1 cellular context compared by ENCODE assay signal in the genomic region with DNA sequence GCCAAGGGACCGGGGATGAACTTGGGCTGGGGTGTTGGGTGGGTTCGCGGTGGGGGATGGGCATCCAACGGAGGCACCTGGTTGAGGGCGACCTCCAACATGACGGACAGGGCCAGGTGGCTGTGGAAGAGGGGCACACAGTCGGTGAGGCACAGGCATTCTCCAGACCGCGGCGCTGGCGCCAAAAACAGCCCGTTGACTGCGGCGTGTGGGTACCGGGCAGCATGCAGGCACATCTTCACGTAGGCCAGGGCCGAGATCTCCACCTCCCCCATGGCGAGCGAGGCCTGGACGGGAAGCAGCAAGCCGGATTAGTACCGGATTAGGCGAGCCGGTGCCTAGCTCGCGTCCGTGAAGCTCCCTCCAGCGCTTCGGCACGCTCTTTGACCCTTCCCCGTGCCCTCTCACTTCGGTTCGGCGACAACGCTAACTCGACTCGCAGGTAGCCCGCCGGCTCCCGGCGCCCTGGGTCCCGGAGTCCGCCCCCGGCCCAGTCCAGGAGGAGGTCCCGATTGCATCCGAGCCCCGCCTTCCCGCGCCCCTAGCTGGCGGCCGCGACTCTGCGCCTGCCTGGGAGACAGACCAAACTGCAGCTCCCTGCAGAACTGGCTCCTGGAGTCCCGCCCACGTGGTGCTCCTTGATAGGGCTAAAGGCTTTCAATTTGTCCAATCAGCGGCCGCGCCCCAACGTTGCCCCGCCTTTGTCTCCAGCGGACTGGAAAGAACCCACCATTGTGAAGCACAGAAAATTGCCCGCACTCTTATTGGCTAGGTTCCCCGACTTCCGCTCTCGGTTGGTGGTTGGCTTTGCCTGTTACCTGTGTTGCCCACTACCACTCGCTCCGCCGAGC.
A peak's percentile ranks its signal among the peaks of the same experiment; 100 is the strongest.
TF ChIP-seq lines count a peak whose summit lies in the region.

A gene with protein sequence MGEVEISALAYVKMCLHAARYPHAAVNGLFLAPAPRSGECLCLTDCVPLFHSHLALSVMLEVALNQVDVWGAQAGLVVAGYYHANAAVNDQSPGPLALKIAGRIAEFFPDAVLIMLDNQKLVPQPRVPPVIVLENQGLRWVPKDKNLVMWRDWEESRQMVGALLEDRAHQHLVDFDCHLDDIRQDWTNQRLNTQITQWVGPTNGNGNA (minus strand): TSS at position 562 of the 851 bp plus-strand sequence. CDS start 287 bp downstream, at position 275.

TF ChIP-seq in WTC11, 78 proteins besides CTCF, POLR2A, EP300 and RAD21 (continued from another document and continues in another):
- no peak for TF ChIP-seq ZNF532 (CRISPR knock-in tag; IDR thresholded peaks at IDR 0.05; ENCODE audit: borderline replicate concordance)
- TF ChIP-seq TP53 (CRISPR knock-in tag; IDR thresholded peaks at IDR 0.05), result peak; percentile 27; the same call in 1 of the 2 replicates
- TF ChIP-seq, protein P1, sequence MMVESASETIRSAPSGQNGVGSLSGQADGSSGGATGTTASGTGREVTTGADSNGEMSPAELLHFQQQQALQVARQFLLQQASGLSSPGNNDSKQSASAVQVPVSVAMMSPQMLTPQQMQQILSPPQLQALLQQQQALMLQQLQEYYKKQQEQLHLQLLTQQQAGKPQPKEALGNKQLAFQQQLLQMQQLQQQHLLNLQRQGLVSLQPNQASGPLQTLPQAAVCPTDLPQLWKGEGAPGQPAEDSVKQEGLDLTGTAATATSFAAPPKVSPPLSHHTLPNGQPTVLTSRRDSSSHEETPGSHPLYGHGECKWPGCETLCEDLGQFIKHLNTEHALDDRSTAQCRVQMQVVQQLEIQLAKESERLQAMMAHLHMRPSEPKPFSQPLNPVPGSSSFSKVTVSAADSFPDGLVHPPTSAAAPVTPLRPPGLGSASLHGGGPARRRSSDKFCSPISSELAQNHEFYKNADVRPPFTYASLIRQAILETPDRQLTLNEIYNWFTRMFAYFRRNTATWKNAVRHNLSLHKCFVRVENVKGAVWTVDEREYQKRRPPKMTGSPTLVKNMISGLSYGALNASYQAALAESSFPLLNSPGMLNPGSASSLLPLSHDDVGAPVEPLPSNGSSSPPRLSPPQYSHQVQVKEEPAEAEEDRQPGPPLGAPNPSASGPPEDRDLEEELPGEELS (CRISPR knock-in tag; IDR thresholded peaks at IDR 0.05), result no peak; the same call in 1 of the 2 replicates
- TF ChIP-seq, protein P2, sequence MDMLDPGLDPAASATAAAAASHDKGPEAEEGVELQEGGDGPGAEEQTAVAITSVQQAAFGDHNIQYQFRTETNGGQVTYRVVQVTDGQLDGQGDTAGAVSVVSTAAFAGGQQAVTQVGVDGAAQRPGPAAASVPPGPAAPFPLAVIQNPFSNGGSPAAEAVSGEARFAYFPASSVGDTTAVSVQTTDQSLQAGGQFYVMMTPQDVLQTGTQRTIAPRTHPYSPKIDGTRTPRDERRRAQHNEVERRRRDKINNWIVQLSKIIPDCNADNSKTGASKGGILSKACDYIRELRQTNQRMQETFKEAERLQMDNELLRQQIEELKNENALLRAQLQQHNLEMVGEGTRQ (CRISPR knock-in tag; IDR thresholded peaks at IDR 0.05), result peak; percentile 89
- TF ChIP-seq ESRRA (CRISPR knock-in tag; IDR thresholded peaks at IDR 0.05; ENCODE audit: borderline replicate concordance), result 0 out of 2 replicates have a peak, but pooled peaks have one; percentile 39
- TF ChIP-seq ZNF423 (CRISPR knock-in tag; IDR thresholded peaks at IDR 0.05), result no peak
- 0 out of 2 replicates have a peak, but pooled peaks have one; percentile 34 for TF ChIP-seq ATF3 (CRISPR knock-in tag; conservative IDR thresholded peaks at IDR 0.05)
- TF ChIP-seq FOXJ3 (CRISPR knock-in tag; IDR thresholded peaks at IDR 0.05; ENCODE audit: borderline replicate concordance), result peak; percentile 16; the same call in 1 of the 2 replicates
- TF ChIP-seq, protein P3, sequence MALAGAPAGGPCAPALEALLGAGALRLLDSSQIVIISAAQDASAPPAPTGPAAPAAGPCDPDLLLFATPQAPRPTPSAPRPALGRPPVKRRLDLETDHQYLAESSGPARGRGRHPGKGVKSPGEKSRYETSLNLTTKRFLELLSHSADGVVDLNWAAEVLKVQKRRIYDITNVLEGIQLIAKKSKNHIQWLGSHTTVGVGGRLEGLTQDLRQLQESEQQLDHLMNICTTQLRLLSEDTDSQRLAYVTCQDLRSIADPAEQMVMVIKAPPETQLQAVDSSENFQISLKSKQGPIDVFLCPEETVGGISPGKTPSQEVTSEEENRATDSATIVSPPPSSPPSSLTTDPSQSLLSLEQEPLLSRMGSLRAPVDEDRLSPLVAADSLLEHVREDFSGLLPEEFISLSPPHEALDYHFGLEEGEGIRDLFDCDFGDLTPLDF (CRISPR knock-in tag; IDR thresholded peaks at IDR 0.05), result no peak
- no peak for TF ChIP-seq ZNF396 (CRISPR knock-in tag; IDR thresholded peaks at IDR 0.05; ENCODE audit: borderline replicate concordance)
- peak; percentile 93 for TF ChIP-seq ZNF281 (CRISPR knock-in tag; IDR thresholded peaks at IDR 0.05)
- TF ChIP-seq IRF2 (CRISPR knock-in tag; IDR thresholded peaks at IDR 0.05; ENCODE audit: borderline replicate concordance, low read depth), result peak; percentile 29; the same call in 1 of the 2 replicates
- TF ChIP-seq SMAD4 (CRISPR knock-in tag; IDR thresholded peaks at IDR 0.05), result no peak
- TF ChIP-seq NFE2L1 (CRISPR knock-in tag; IDR thresholded peaks at IDR 0.05), result peak; percentile 71
- TF ChIP-seq, protein P4, sequence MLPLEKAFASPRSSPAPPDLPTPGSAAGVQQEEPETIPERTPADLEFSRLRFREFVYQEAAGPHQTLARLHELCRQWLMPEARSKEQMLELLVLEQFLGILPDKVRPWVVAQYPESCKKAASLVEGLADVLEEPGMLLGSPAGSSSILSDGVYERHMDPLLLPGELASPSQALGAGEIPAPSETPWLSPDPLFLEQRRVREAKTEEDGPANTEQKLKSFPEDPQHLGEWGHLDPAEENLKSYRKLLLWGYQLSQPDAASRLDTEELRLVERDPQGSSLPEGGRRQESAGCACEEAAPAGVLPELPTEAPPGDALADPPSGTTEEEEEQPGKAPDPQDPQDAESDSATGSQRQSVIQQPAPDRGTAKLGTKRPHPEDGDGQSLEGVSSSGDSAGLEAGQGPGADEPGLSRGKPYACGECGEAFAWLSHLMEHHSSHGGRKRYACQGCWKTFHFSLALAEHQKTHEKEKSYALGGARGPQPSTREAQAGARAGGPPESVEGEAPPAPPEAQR (CRISPR knock-in tag; IDR thresholded peaks at IDR 0.05), result no peak
- TF ChIP-seq ZNF416 (CRISPR knock-in tag; IDR thresholded peaks at IDR 0.05), result 0 out of 2 replicates have a peak, but pooled peaks have one; percentile 31
- no peak for TF ChIP-seq ZNF671 (CRISPR knock-in tag; IDR thresholded peaks at IDR 0.05)
- TF ChIP-seq, protein P5, sequence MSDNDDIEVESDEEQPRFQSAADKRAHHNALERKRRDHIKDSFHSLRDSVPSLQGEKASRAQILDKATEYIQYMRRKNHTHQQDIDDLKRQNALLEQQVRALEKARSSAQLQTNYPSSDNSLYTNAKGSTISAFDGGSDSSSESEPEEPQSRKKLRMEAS (CRISPR knock-in tag; IDR thresholded peaks at IDR 0.05), result peak; percentile 73; the same call in 1 of the 2 replicates
- peak; percentile 11; the same call in 1 of the 2 replicates for TF ChIP-seq FOXK1 (CRISPR knock-in tag; IDR thresholded peaks at IDR 0.05)
- TF ChIP-seq, protein P6, sequence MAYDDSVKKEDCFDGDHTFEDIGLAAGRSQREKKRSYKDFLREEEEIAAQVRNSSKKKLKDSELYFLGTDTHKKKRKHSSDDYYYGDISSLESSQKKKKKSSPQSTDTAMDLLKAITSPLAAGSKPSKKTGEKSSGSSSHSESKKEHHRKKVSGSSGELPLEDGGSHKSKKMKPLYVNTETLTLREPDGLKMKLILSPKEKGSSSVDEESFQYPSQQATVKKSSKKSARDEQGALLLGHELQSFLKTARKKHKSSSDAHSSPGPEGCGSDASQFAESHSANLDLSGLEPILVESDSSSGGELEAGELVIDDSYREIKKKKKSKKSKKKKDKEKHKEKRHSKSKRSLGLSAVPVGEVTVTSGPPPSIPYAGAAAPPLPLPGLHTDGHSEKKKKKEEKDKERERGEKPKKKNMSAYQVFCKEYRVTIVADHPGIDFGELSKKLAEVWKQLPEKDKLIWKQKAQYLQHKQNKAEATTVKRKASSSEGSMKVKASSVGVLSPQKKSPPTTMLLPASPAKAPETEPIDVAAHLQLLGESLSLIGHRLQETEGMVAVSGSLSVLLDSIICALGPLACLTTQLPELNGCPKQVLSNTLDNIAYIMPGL (CRISPR knock-in tag; IDR thresholded peaks at IDR 0.05), result peak; percentile 84; the same call in 1 of the 2 replicates
- TF ChIP-seq CBFB (CRISPR knock-in tag; IDR thresholded peaks at IDR 0.05; ENCODE audit: low read depth), result no peak
- TF ChIP-seq, protein P7, sequence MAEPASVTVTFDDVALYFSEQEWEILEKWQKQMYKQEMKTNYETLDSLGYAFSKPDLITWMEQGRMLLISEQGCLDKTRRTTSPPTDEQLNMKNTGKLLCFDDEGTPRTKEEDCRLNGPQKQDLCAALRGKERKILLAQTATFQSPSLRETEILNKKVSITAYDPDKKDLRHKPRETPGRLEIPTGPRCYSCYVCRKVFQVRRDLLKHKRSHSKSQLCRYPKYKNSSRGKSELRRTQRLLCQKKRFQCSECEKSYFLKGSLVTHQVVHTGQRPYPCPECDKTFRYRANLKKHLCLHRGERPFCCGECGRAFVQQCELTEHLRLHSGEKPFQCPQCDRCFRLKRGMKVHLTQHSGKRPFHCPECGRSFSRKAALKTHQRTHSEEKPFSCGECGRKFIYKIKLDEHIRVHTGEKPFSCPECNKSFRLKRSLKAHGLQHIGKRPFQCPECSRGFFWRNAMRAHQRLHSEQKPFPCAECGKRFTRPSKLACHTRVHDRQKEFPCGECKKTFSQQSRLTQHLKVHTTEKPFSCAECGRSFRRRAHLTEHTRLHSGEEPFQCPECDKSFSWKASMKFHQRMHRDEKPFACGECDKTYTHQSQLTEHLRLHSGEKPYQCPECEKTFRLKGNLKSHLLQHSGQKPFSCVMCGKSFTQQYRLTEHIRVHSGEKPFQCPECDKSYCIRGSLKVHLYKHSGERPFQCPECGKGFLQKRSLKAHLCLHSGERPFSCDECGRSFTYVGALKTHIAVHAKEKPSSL (CRISPR knock-in tag; conservative IDR thresholded peaks at IDR 0.05), result no peak
- TF ChIP-seq, protein P8, sequence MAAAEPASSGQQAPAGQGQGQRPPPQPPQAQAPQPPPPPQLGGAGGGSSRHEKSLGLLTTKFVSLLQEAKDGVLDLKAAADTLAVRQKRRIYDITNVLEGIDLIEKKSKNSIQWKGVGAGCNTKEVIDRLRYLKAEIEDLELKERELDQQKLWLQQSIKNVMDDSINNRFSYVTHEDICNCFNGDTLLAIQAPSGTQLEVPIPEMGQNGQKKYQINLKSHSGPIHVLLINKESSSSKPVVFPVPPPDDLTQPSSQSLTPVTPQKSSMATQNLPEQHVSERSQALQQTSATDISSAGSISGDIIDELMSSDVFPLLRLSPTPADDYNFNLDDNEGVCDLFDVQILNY (CRISPR knock-in tag; IDR thresholded peaks at IDR 0.05), result peak; percentile 84
- TF ChIP-seq, protein P9, sequence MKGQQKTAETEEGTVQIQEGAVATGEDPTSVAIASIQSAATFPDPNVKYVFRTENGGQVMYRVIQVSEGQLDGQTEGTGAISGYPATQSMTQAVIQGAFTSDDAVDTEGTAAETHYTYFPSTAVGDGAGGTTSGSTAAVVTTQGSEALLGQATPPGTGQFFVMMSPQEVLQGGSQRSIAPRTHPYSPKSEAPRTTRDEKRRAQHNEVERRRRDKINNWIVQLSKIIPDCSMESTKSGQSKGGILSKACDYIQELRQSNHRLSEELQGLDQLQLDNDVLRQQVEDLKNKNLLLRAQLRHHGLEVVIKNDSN (CRISPR knock-in tag; IDR thresholded peaks at IDR 0.05), result peak; percentile 82
- TF ChIP-seq FOXP1 (CRISPR knock-in tag; IDR thresholded peaks at IDR 0.05; ENCODE audit: borderline replicate concordance), result peak; percentile 83
- no peak for TF ChIP-seq GTF2I (CRISPR knock-in tag; conservative IDR thresholded peaks at IDR 0.05)
- no peak; the same call in 1 of the 2 replicates for TF ChIP-seq ZNF121 (CRISPR knock-in tag; IDR thresholded peaks at IDR 0.05)
- no peak for TF ChIP-seq SOX15 (CRISPR knock-in tag; IDR thresholded peaks at IDR 0.05)
- TF ChIP-seq RELA (CRISPR knock-in tag; IDR thresholded peaks at IDR 0.05; ENCODE audit: borderline replicate concordance), result no peak
